ENCODE assay signal across 22 cellular contexts in genomic region chr2:162012565-162012869, GRCh38.
DNase-seq lines count a peak whose midpoint lies in the region; ATAC-seq and TF ChIP-seq lines count a peak whose summit lies in the region.
"Had no signal": no experiment of that assay in that cellular context is flagged by ENCODE, and none has a peak within 500 bp of the region (broad histone marks: within the 10 kb centered on the region; RNA-seq: fewer than 3 reads in every experiment).

No MANE protein-coding gene starts in this region.

- peaks cover 54 to 82% (median 61%) of the 10 kb centered on the region in 3 donors for H3K4me1 Mint-ChIP-seq in CD8-positive, alpha-beta memory T cell
- peaks cover 64% of the 10 kb centered on the region for H3K4me1 Mint-ChIP-seq in activated T-helper 2 cell treated with anti-CD3 and anti-CD28 coated beads, Interferon-gamma antibody, Interleukin-2, Interleukin-4, amounts not matched to agents 10 μg/mL and 5 μg/mL and 100 μg/mL, durations not matched to agents 14 hours and 24 hours and 36 hours (ENCODE audit: low read depth)
- no peaks in the 10 kb centered on the region for H3K4me1 Mint-ChIP-seq in Calu3 (ENCODE audit: low read depth, unreplicated experiment)

- H3K9me3 Mint-ChIP-seq in CD8-positive, alpha-beta memory T cell, result no peaks in the 10 kb centered on the region
- no peaks in the 10 kb centered on the region for H3K9me3 Mint-ChIP-seq in activated T-helper 2 cell treated with anti-CD3 and anti-CD28 coated beads, Interferon-gamma antibody, Interleukin-2, Interleukin-4, amounts not matched to agents 10 μg/mL and 5 μg/mL and 100 μg/mL, durations not matched to agents 14 hours and 24 hours and 36 hours
- H3K9me3 Mint-ChIP-seq in Calu3 (ENCODE audit: low read depth, unreplicated experiment), result no peaks in the 10 kb centered on the region
- H3K9me3 Mint-ChIP-seq: memory B cell had no signal

- TF ChIP-seq CTCF in SK-N-SH (IDR thresholded peaks at IDR 0.05) (no peak), mucosa of descending colon (IDR thresholded peaks at IDR 0.05) (no peak), Calu3 (IDR thresholded peaks at IDR 0.05; ENCODE audit: unreplicated experiment) (no peak)

- H3K36me3 ChIP-seq in SK-N-SH (replicated peaks in 1 of 2; ENCODE audit: control insufficient read depth in 1 of 2, insufficient read depth in 2 of 2, low read length in 1 of 2), result no peaks in the 10 kb centered on the region
- peaks cover 3% of the 10 kb centered on the region for H3K36me3 ChIP-seq in CD8-positive, alpha-beta memory T cell (ENCODE audit: insufficient read depth, low read length)
- H3K36me3 ChIP-seq in mucosa of descending colon (ENCODE audit: low read depth), result no peaks in the 10 kb centered on the region

- H3F3A ChIP-seq in SK-N-SH (replicated peaks; ENCODE audit: insufficient read depth), result no peaks in the 10 kb centered on the region

- H2AFZ ChIP-seq in SK-N-SH (ENCODE audit: low read depth), result no peak overlapping the region

- H3K4me2 ChIP-seq in SK-N-SH, result no peak overlapping the region; the same call in 1 of the 2 replicates

- no peaks in the 10 kb centered on the region for H3K9me2 ChIP-seq in SK-N-SH

- CTCF ChIA-PET in SK-N-SH (lab: Yijun Ruan, JAX) (no interaction called here), Calu3 (lab: Charles Lee) (no interaction called here)
- CTCF ChIA-PET in CD8-positive, alpha-beta memory T cell (lab: Charles Lee), result interaction anchor here (1.5 to 3.9 kb wide), 2 partner anchors 110 to 113 kb away, joined by 3 to 12 read pairs; no protein-coding TSS in a partner anchor

- H3K27me3 Mint-ChIP-seq in CD8-positive, alpha-beta memory T cell, result no peaks in the 10 kb centered on the region
- H3K27me3 Mint-ChIP-seq in activated T-helper 2 cell treated with anti-CD3 and anti-CD28 coated beads, Interferon-gamma antibody, Interleukin-2, Interleukin-4, amounts not matched to agents 10 μg/mL and 5 μg/mL and 100 μg/mL, durations not matched to agents 14 hours and 24 hours and 36 hours (ENCODE audit: low read depth), result no peaks in the 10 kb centered on the region
- H3K27me3 Mint-ChIP-seq in Calu3 (ENCODE audit: unreplicated experiment), result no peaks in the 10 kb centered on the region

- no peaks in the 10 kb centered on the region for H4K20me1 ChIP-seq in SK-N-SH (ENCODE audit: insufficient read depth)

- ATAC-seq in SK-N-SH treated with all-trans-retinoic acid at 6 μM for 48 hours (peak; percentile 61), mucosa of descending colon (peak; percentile 11)
- ATAC-seq: HCT116 had no signal

- no peak for TF ChIP-seq EP300 in SK-N-SH (IDR thresholded peaks at IDR 0.05; ENCODE audit: borderline replicate concordance in 1 of 2, low read depth in 1 of 2, low read length in 1 of 2)

- H3K27ac ChIP-seq in SK-N-SH (ENCODE audit: low read depth in 2 of 2, low read length in 1 of 2), result no peak overlapping the region
- H3K27ac ChIP-seq in CD8-positive, alpha-beta memory T cell (ENCODE audit: low read depth, low read length), result peak overlapping the region; percentile 38
- H3K27ac ChIP-seq: 22Rv1, prostate gland, testis had no signal

- H3K79me2 ChIP-seq in SK-N-SH (ENCODE audit: insufficient read depth), result no peaks in the 10 kb centered on the region

- no peak for DNase-seq in SK-N-SH
- no peak for DNase-seq in CD8-positive, alpha-beta memory T cell
- DNase-seq in activated T-helper 2 cell treated with anti-CD3 and anti-CD28 coated beads, Interferon-gamma antibody, Interleukin-2, Interleukin-4, amounts not matched to agents 10 μg/mL and 5 μg/mL and 100 μg/mL, durations not matched to agents 14 hours and 24 hours and 36 hours (ENCODE audit: low spot score), result no peak
- DNase-seq in mucosa of descending colon, result no peak
- DNase-seq in Calu3, result no peak
- no peak for DNase-seq in epidermal melanocyte (ENCODE audit: insufficient read length, low spot score)
- no peak for DNase-seq in medulla oblongata (ENCODE audit: extremely low spot score)
- DNase-seq: anterior cingulate cortex; cerebellar nuclear complex; GF-D8; NCI-H1048; NCI-H2107; NCI-H524; Right ventricle myocardium superior; stimulated activated CD4-positive, alpha-beta T cell treated with anti-CD3 and anti-CD28 coated beads, Interleukin-4, amount 100 ng/mL, for 4 hours; testis had no signal

- H3K27ac Mint-ChIP-seq in CD8-positive, alpha-beta memory T cell, result peak overlapping the region; percentile 43 to 100 (median 94)
- H3K27ac Mint-ChIP-seq in activated T-helper 2 cell treated with anti-CD3 and anti-CD28 coated beads, Interferon-gamma antibody, Interleukin-2, Interleukin-4, amounts not matched to agents 10 μg/mL and 5 μg/mL and 100 μg/mL, durations not matched to agents 14 hours and 24 hours and 36 hours, result peak overlapping the region; percentile 87
- no peak overlapping the region for H3K27ac Mint-ChIP-seq in Calu3 (ENCODE audit: unreplicated experiment)
- H3K27ac Mint-ChIP-seq: B cell, memory B cell had no signal

- H3K27me3 ChIP-seq in SK-N-SH (ENCODE audit: insufficient read depth), result no peaks in the 10 kb centered on the region
- no peaks in the 10 kb centered on the region for H3K27me3 ChIP-seq in CD8-positive, alpha-beta memory T cell (ENCODE audit: insufficient read depth, low read length, poor library complexity, severe bottlenecking)
- H3K27me3 ChIP-seq: testis had no signal

- POLR2A ChIA-PET in SK-N-SH (lab: Yijun Ruan, JAX), result no interaction called here
- POLR2A ChIA-PET in CD8-positive, alpha-beta memory T cell (lab: Charles Lee), result no interaction called here

- no peak for TF ChIP-seq RAD21 in SK-N-SH (IDR thresholded peaks at IDR 0.05; ENCODE audit: low read length)

- H3K9ac ChIP-seq in SK-N-SH, result no peak overlapping the region

- H3K4me3 ChIP-seq in SK-N-SH (ENCODE audit: low read depth in 2 of 2, low read length in 1 of 2), result no peak overlapping the region
- H3K4me3 ChIP-seq in CD8-positive, alpha-beta memory T cell (ENCODE audit: low read length), result peak overlapping the region; percentile 11
- H3K4me3 ChIP-seq in mucosa of descending colon, result no peak overlapping the region
- H3K4me3 ChIP-seq: prostate gland, testis had no signal

- H3K36me3 Mint-ChIP-seq in CD8-positive, alpha-beta memory T cell, result peaks cover 4 to 10% (median 6%) of the 10 kb centered on the region in 3 donors
- H3K36me3 Mint-ChIP-seq in activated T-helper 2 cell treated with anti-CD3 and anti-CD28 coated beads, Interferon-gamma antibody, Interleukin-2, Interleukin-4, amounts not matched to agents 10 μg/mL and 5 μg/mL and 100 μg/mL, durations not matched to agents 14 hours and 24 hours and 36 hours (ENCODE audit: low read depth), result peaks cover 92% of the 10 kb centered on the region
- peaks cover 5% of the 10 kb centered on the region for H3K36me3 Mint-ChIP-seq in Calu3 (ENCODE audit: insufficient read depth, unreplicated experiment)
- H3K36me3 Mint-ChIP-seq: memory B cell had no signal

- no peaks in the 10 kb centered on the region for H3K9me3 ChIP-seq in SK-N-SH
- H3K9me3 ChIP-seq in CD8-positive, alpha-beta memory T cell (ENCODE audit: low read length), result no peaks in the 10 kb centered on the region
- no peaks in the 10 kb centered on the region for H3K9me3 ChIP-seq in mucosa of descending colon
- H3K9me3 ChIP-seq: prostate gland, testis had no signal

- H3K4me1 ChIP-seq in SK-N-SH (ENCODE audit: control insufficient read depth in 1 of 2, insufficient read depth in 2 of 2, low read depth in 1 of 2, low read length in 1 of 2), result no peaks in the 10 kb centered on the region; a peak in 1 of 4 replicates
- H3K4me1 ChIP-seq in CD8-positive, alpha-beta memory T cell (ENCODE audit: insufficient read depth, low read length), result peaks cover 78% of the 10 kb centered on the region
- peaks cover 4% of the 10 kb centered on the region for H3K4me1 ChIP-seq in mucosa of descending colon (ENCODE audit: low read depth)
- H3K4me1 ChIP-seq: prostate gland, testis had no signal

- H3K4me3 Mint-ChIP-seq in CD8-positive, alpha-beta memory T cell, result peak overlapping the region in 5 of 7 donors; percentile 16 to 74 (median 58)
- peak overlapping the region; percentile 26 for H3K4me3 Mint-ChIP-seq in activated T-helper 2 cell treated with anti-CD3 and anti-CD28 coated beads, Interferon-gamma antibody, Interleukin-2, Interleukin-4, amounts not matched to agents 10 μg/mL and 5 μg/mL and 100 μg/mL, durations not matched to agents 14 hours and 24 hours and 36 hours (ENCODE audit: low read depth)
- H3K4me3 Mint-ChIP-seq in Calu3 (ENCODE audit: low read depth, unreplicated experiment), result no peak overlapping the region
- H3K4me3 Mint-ChIP-seq: B cell, memory B cell had no signal

- BruUV-seq in Calu3 (replicated peaks; lab: Mats Ljungman, UMichigan), result no TSS peak

- intact Hi-C loops in activated T-helper 2 cell treated with anti-CD3 and anti-CD28 coated beads, Interferon-gamma antibody, Interleukin-2, Interleukin-4, amounts not matched to agents 10 μg/mL and 5 μg/mL and 100 μg/mL, durations not matched to agents 14 hours and 24 hours and 36 hours (cut with micrococcal nuclease), result loop anchor here (1.0 to 5.0 kb wide), 4 partner anchors 46 to 305 kb away; partner anchors contain the start of gene IFIH1
- intact Hi-C loops in mucosa of descending colon (cut with DNase I, micrococcal nuclease) (no loop called here), Calu3 (cut with micrococcal nuclease; ENCODE audit: unreplicated experiment) (no loop called here)

- WGBS in SK-N-SH (ENCODE audit: low lambda C conversion rate), result 36% methylated on average over 1 of the region's 1 CpG

TF ChIP-seq in SK-N-SH treated with all-trans-retinoic acid at 6 μM for 48 hours, 23 proteins besides CTCF, POLR2A, EP300 and RAD21 (continues in another document):
- no peak for TF ChIP-seq ESRRG (CRISPR knock-in tag; IDR thresholded peaks at IDR 0.05)

TF ChIP-seq in SK-N-SH, 30 proteins besides CTCF, POLR2A, EP300 and RAD21 (continues in another document):
- no peak for TF ChIP-seq USF2 (IDR thresholded peaks at IDR 0.05; ENCODE audit: borderline replicate concordance, low read depth, low read length)
- TF ChIP-seq TEAD4 (IDR thresholded peaks at IDR 0.05; ENCODE audit: borderline replicate concordance, insufficient read depth), result no peak
- TF ChIP-seq FOXM1 (IDR thresholded peaks at IDR 0.05; ENCODE audit: low read depth), result no peak
- no peak for TF ChIP-seq TCF12 (IDR thresholded peaks at IDR 0.05)
- no peak for TF ChIP-seq SIN3A (IDR thresholded peaks at IDR 0.05; ENCODE audit: borderline replicate concordance, low read depth, low read length)
- TF ChIP-seq RXRA (IDR thresholded peaks at IDR 0.05; ENCODE audit: borderline replicate concordance, low read depth), result no peak
